ENCODE assay signal across 9 cellular contexts in genomic region chr9:86690034-86690433, GRCh38.
"Had no signal": no experiment of that assay in that cellular context is flagged by ENCODE, and none has a peak within 500 bp of the region (broad histone marks: within the 10 kb centered on the region; RNA-seq: fewer than 3 reads in every experiment).

No MANE protein-coding gene starts in this region.

- H3K4me1 ChIP-seq: HAP-1 had no signal

- H3K9me3 Mint-ChIP-seq: HFFc6 had no signal

- DNase-seq: GOT3, HFFc6, KBM-7 had no signal

- H3K27me3 Mint-ChIP-seq: IgD-negative memory B cell had no signal

- FAIRE-seq: H54, HepG2 had no signal

- H3K27ac Mint-ChIP-seq: HFFc6 had no signal

- H3K9me3 ChIP-seq: HAP-1 had no signal

- H3K4me1 Mint-ChIP-seq: IgD-negative memory B cell had no signal

- ATAC-seq: HCT116, HepG2 had no signal

- H3K36me3 ChIP-seq: HAP-1 had no signal

- H3K4me3 Mint-ChIP-seq: HFFc6, IgD-negative memory B cell had no signal

- H3K27ac ChIP-seq: HL-60 had no signal

- H3K4me3 ChIP-seq: HAP-1 had no signal
